In genomic region chr7:42227931-42228591, GRCh38 we compare ENCODE assay signal across 8 cellular contexts. TPM values are rescaled to one million over a fixed set of nuclear protein-coding genes. Genes with fewer than 3 reads are reported as not detected.
A peak's percentile ranks its signal among the peaks of the same experiment; 100 is the strongest.
DNase-seq lines count a peak whose midpoint lies in the region; ATAC-seq and TF ChIP-seq lines count a peak whose summit lies in the region.

No MANE protein-coding gene starts in this region.

- H3K27ac ChIP-seq in HUES6 (ENCODE audit: low read depth, low read length) (peak overlapping the region; percentile 65), rectal smooth muscle tissue (ENCODE audit: low read depth, low read length) (no peak overlapping the region), adrenal gland (no peak overlapping the region)

- TF ChIP-seq CTCF in adrenal gland (IDR thresholded peaks at IDR 0.05), result no peak

- peak overlapping the region; percentile 60 for H3K4me3 ChIP-seq in HUES6 (ENCODE audit: low read depth, low read length)
- H3K4me3 ChIP-seq in rectal smooth muscle tissue (ENCODE audit: low read length), result peak overlapping the region; percentile 52
- H3K4me3 ChIP-seq in adrenal gland, result peak overlapping the region in 1 of 4 donors; percentile 35

- H3K4me1 ChIP-seq in HUES6 (ENCODE audit: control insufficient read depth, insufficient read depth, low read length), result peaks cover 87% of the 10 kb centered on the region
- peaks cover 40% of the 10 kb centered on the region for H3K4me1 ChIP-seq in rectal smooth muscle tissue (ENCODE audit: control insufficient read depth, insufficient read depth, low read length)
- no peaks in the 10 kb centered on the region for H3K4me1 ChIP-seq in adrenal gland (replicated peaks in 1 of 2)

- peak; percentile 23 for DNase-seq in glomerular visceral epithelial cell (ENCODE audit: extremely low spot score)
- no peak for DNase-seq in adrenal gland

- H3K27me3 ChIP-seq in HUES6 (ENCODE audit: control insufficient read depth, insufficient read depth, low read length) (no peaks in the 10 kb centered on the region), rectal smooth muscle tissue (ENCODE audit: control insufficient read depth, insufficient read depth, low read length) (no peaks in the 10 kb centered on the region), adrenal gland (no peaks in the 10 kb centered on the region)

- ATAC-seq in GM19035 (IDR thresholded peaks at IDR 0.05; ENCODE audit: unreplicated experiment), result peak; percentile 39
- no peak for ATAC-seq in GM21825 (IDR thresholded peaks at IDR 0.05; ENCODE audit: unreplicated experiment)
- ATAC-seq in GM19452 (IDR thresholded peaks at IDR 0.05; ENCODE audit: unreplicated experiment), result no peak
- no peak for ATAC-seq in HG03159 (IDR thresholded peaks at IDR 0.05; ENCODE audit: unreplicated experiment)

- TF ChIP-seq POLR2A in adrenal gland (IDR thresholded peaks at IDR 0.05), result no peak

- H3K9me3 ChIP-seq in HUES6 (ENCODE audit: control insufficient read depth, insufficient read depth, low read depth, low read length) (no peaks in the 10 kb centered on the region), adrenal gland (replicated peaks in 1 of 3) (no peaks in the 10 kb centered on the region)

- H3K9ac ChIP-seq in HUES6 (ENCODE audit: low read length), result peak overlapping the region; percentile 61
- no peak overlapping the region for H3K9ac ChIP-seq in rectal smooth muscle tissue (ENCODE audit: low read length)

- WGBS in adrenal gland, 4 donors, result 31 to 57% (median 46%) methylated on average over 31 to 51 of the region's 51 CpGs

- H3K36me3 ChIP-seq in HUES6 (ENCODE audit: control insufficient read depth, insufficient read depth, low read length) (no peaks in the 10 kb centered on the region), rectal smooth muscle tissue (ENCODE audit: control insufficient read depth, insufficient read depth, low read length) (no peaks in the 10 kb centered on the region), adrenal gland (replicated peaks in 1 of 2) (no peaks in the 10 kb centered on the region)

- intact Hi-C loops in adrenal gland (cut with DNase I), result no loop called here

RNA-seq across cellular contexts. Expression of gene GLI3, which starts 8.9 kb away (rescaled TPM):
- total RNA-seq in adrenal gland, result 10 to 100 TPM in 3 of 8 donors, 1 to 10 TPM in 5; 2.7 to 18.0 (median 6.5) TPM
- polyA plus RNA-seq in adrenal gland, result 1 to 10 TPM; 1.1 to 2.4 (median 1.7) TPM
